23 cellular contexts compared by ENCODE assay signal in genomic region chr12:95764848-95765247, GRCh38. TPM values are rescaled to one million over a fixed set of nuclear protein-coding genes. Genes with fewer than 3 reads are reported as not detected.
"Had no signal": no experiment of that assay in that cellular context is flagged by ENCODE, and none has a peak within 500 bp of the region (broad histone marks: within the 10 kb centered on the region; RNA-seq: fewer than 3 reads in every experiment).

No MANE protein-coding gene starts in this region.

- H3K4me1 ChIP-seq: gastrocnemius medialis had no signal

- H3K27ac Mint-ChIP-seq: activated CD4-positive, alpha-beta T cell treated with anti-CD3 and anti-CD28 coated beads, Interleukin-2, amount 10 ng/mL, durations not matched to agents 24 days and 14 days; activated CD8-positive, alpha-beta T cell treated with anti-CD3 and anti-CD28 coated beads for 36 hours; activated naive CD8-positive, alpha-beta T cell treated with anti-CD3 and anti-CD28 coated beads, Interleukin-2, amount 10 ng/mL, durations not matched to agents 7 days and 5 days; activated T-cell treated with anti-CD3 and anti-CD28 coated beads, Interleukin-2, amount 50 U/mL, for 24 hours; activated T-helper 2 cell treated with anti-CD3 and anti-CD28 coated beads, Interferon-gamma antibody, Interleukin-2, Interleukin-4, amounts not matched to agents 10 μg/mL and 5 μg/mL and 100 μg/mL, durations not matched to agents 14 hours and 24 hours and 36 hours; immature natural killer cell; natural killer cell treated with Interleukin-12 subunit alpha and Interleukin-12 subunit beta and Interleukin-15 and Interleukin-18, amount 100 ng/mL, for 72 hours had no signal

- H3K27me3 ChIP-seq: body of pancreas, gastrocnemius medialis, heart left ventricle, tibial nerve, vagina had no signal

- H3K36me3 Mint-ChIP-seq: activated naive CD8-positive, alpha-beta T cell treated with anti-CD3 and anti-CD28 coated beads, Interleukin-2, amount 10 ng/mL, durations not matched to agents 7 days and 5 days; natural killer cell treated with Interleukin-12 subunit alpha and Interleukin-12 subunit beta and Interleukin-15 and Interleukin-18, amount 100 ng/mL, for 72 hours had no signal

- H3K27ac ChIP-seq: gastrocnemius medialis, neutrophil, tibial nerve, vagina had no signal

- H3K9me3 ChIP-seq: body of pancreas, gastrocnemius medialis, neutrophil, vagina had no signal

- ATAC-seq: activated CD8-positive, alpha-beta T cell treated with anti-CD3 and anti-CD28 coated beads for 36 hours; body of pancreas; natural killer cell treated with Interleukin-12 subunit alpha and Interleukin-12 subunit beta and Interleukin-15 and Interleukin-18, amount 100 ng/mL, for 72 hours had no signal

- H3K4me3 ChIP-seq: body of pancreas, coronary artery, gastrocnemius medialis, heart left ventricle, tibial nerve, vagina had no signal

- H3K4me3 Mint-ChIP-seq: activated CD4-positive, alpha-beta T cell treated with anti-CD3 and anti-CD28 coated beads, Interleukin-2, amount 10 ng/mL, durations not matched to agents 24 days and 14 days; activated CD8-positive, alpha-beta T cell treated with anti-CD3 and anti-CD28 coated beads for 36 hours; activated naive CD8-positive, alpha-beta T cell treated with anti-CD3 and anti-CD28 coated beads, Interleukin-2, amount 10 ng/mL, durations not matched to agents 7 days and 5 days; activated T-cell treated with anti-CD3 and anti-CD28 coated beads, Interleukin-2, amount 50 U/mL, for 24 hours; immature natural killer cell; natural killer cell treated with Interleukin-12 subunit alpha and Interleukin-12 subunit beta and Interleukin-15 and Interleukin-18, amount 100 ng/mL, for 72 hours had no signal

- H3K9me3 Mint-ChIP-seq: activated CD4-positive, alpha-beta T cell treated with anti-CD3 and anti-CD28 coated beads, Interleukin-2, amount 10 ng/mL, durations not matched to agents 24 days and 14 days; activated CD8-positive, alpha-beta T cell treated with anti-CD3 and anti-CD28 coated beads for 36 hours; activated naive CD8-positive, alpha-beta T cell treated with anti-CD3 and anti-CD28 coated beads, Interleukin-2, amount 10 ng/mL, durations not matched to agents 7 days and 5 days; activated T-cell treated with anti-CD3 and anti-CD28 coated beads, Interleukin-2, amount 50 U/mL, for 24 hours; activated T-helper 2 cell treated with anti-CD3 and anti-CD28 coated beads, Interferon-gamma antibody, Interleukin-2, Interleukin-4, amounts not matched to agents 10 μg/mL and 5 μg/mL and 100 μg/mL, durations not matched to agents 14 hours and 24 hours and 36 hours; immature natural killer cell; natural killer cell treated with Interleukin-12 subunit alpha and Interleukin-12 subunit beta and Interleukin-15 and Interleukin-18, amount 100 ng/mL, for 72 hours had no signal

- H3K36me3 ChIP-seq: gastrocnemius medialis, heart left ventricle, neutrophil, tibial nerve, vagina had no signal

- H3K4me1 Mint-ChIP-seq: activated CD4-positive, alpha-beta T cell treated with anti-CD3 and anti-CD28 coated beads, Interleukin-2, amount 10 ng/mL, durations not matched to agents 24 days and 14 days; activated naive CD8-positive, alpha-beta T cell treated with anti-CD3 and anti-CD28 coated beads, Interleukin-2, amount 10 ng/mL, durations not matched to agents 7 days and 5 days; immature natural killer cell had no signal

- DNase-seq: activated CD4-positive, alpha-beta T cell treated with anti-CD3 and anti-CD28 coated beads, Interleukin-2, amount 10 ng/mL, durations not matched to agents 24 days and 14 days; activated CD8-positive, alpha-beta T cell treated with anti-CD3 and anti-CD28 coated beads for 36 hours; activated naive CD4-positive, alpha-beta T cell treated with Interleukin-2 at 50 U/mL for 16 hours; activated naive CD8-positive, alpha-beta T cell treated with anti-CD3 and anti-CD28 coated beads, Interleukin-2, amount 10 ng/mL, durations not matched to agents 7 days and 5 days; activated T-cell treated with anti-CD3 and anti-CD28 coated beads, Interleukin-2, amount 50 U/mL, for 24 hours; amygdala; body of pancreas; central memory CD4-positive, alpha-beta T cell; gastrocnemius medialis; heart left ventricle; immature natural killer cell; kidney glomerular epithelial cell; stimulated activated CD8-positive, alpha-beta memory T cell treated with anti-CD3 and anti-CD28 coated beads, Interleukin-4, amount 100 ng/mL, for 48 hours; stimulated activated naive CD4-positive, alpha-beta T cell treated with Interleukin-2 at 50 U/mL for 16 hours; T-helper 1 cell; T-helper 9 cell had no signal

- FAIRE-seq: endometrium had no signal

RNA-seq across cellular contexts. Expression of gene NTN4, which starts 25.7 kb away (rescaled TPM):
- total RNA-seq: activated CD4-positive, alpha-beta T cell treated with anti-CD3 and anti-CD28 coated beads, Interleukin-2, amount 10 ng/mL, durations not matched to agents 24 days and 14 days; activated CD8-positive, alpha-beta T cell treated with anti-CD3 and anti-CD28 coated beads for 36 hours; activated T-helper 2 cell treated with anti-CD3 and anti-CD28 coated beads, Interferon-gamma antibody, Interleukin-2, Interleukin-4, amounts not matched to agents 10 μg/mL and 5 μg/mL and 100 μg/mL, durations not matched to agents 14 hours and 24 hours and 36 hours; natural killer cell treated with Interleukin-12 subunit alpha and Interleukin-12 subunit beta and Interleukin-15 and Interleukin-18, amount 100 ng/mL, for 72 hours had no signal
- polyA plus RNA-seq: immature natural killer cell had no signal
